ENCODE assay signal across 8 cellular contexts in the genomic region with DNA sequence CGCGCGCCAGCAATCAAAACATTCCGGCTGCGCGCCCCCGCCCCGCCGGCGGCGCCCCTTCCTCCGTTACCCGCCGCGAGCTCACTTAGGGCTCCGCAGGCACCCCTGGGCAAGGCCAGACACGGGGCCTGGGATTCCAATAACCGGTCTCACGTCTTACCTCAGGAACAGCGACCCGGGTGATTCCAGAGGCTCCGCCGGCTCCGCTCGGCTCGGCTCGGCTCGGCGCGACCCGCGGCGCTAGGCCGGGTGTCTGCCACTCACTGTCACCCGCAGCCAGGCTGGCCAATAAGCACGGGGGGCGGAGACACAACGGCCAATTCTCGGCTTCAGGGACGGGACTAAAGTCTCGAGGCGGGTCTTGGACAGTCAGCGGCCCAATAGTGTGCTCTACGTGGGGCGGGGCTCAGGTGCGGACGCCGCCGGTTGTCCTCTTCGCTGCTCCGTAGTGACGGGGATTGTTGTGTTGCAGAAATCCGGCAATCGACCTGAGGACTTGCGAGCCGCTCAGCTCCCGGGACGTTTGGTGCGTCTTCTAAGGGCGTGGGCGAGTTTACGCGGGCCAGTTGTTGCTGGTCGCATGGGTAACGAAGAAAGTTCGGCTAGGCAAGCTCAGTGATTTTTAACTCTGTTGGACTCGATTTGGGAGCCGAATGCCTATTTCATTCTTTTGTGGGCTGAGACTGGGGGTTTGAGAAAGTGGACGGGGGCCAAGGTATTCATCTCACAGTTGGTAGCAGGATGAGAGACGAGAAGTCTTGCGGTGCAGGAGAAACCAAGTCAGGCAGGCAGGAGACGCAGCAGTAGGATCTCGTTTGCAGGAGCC. TPM values are rescaled to one million over a fixed set of nuclear protein-coding genes. Genes with fewer than 3 reads are reported as not detected.
A peak's percentile ranks its signal among the peaks of the same experiment; 100 is the strongest.
DNase-seq lines count a peak whose midpoint lies in the region; ATAC-seq, FAIRE-seq and TF ChIP-seq lines count a peak whose summit lies in the region.

Gene ANKZF1, plus strand, starts transcription at position 432 of the 826 bp plus-strand sequence. CDS start 452 bp downstream, outside the sequence.
A gene with protein sequence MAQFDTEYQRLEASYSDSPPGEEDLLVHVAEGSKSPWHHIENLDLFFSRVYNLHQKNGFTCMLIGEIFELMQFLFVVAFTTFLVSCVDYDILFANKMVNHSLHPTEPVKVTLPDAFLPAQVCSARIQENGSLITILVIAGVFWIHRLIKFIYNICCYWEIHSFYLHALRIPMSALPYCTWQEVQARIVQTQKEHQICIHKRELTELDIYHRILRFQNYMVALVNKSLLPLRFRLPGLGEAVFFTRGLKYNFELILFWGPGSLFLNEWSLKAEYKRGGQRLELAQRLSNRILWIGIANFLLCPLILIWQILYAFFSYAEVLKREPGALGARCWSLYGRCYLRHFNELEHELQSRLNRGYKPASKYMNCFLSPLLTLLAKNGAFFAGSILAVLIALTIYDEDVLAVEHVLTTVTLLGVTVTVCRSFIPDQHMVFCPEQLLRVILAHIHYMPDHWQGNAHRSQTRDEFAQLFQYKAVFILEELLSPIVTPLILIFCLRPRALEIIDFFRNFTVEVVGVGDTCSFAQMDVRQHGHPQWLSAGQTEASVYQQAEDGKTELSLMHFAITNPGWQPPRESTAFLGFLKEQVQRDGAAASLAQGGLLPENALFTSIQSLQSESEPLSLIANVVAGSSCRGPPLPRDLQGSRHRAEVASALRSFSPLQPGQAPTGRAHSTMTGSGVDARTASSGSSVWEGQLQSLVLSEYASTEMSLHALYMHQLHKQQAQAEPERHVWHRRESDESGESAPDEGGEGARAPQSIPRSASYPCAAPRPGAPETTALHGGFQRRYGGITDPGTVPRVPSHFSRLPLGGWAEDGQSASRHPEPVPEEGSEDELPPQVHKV (minus strand): TSS at position 262 of the 826 bp plus-strand sequence. CDS start 1,612 bp downstream, outside the sequence.

- peaks cover 36% of the 10 kb centered on the region for H3K36me3 Mint-ChIP-seq in endothelial cell (ENCODE audit: low read depth, unreplicated experiment)

- H3K9me3 ChIP-seq in OCI-LY7 (ENCODE audit: low read length): no peaks in the 10 kb centered on the region

- H3K27ac ChIP-seq in OCI-LY7 (ENCODE audit: low read depth, low read length, poor library complexity, severe bottlenecking): peak within 1 kb of the TSS; percentile 76

- peak within 1 kb of the TSS; percentile 99 for H3K27ac Mint-ChIP-seq in endothelial cell (ENCODE audit: unreplicated experiment)

- peak; percentile 92 for ATAC-seq in GM21526 (IDR thresholded peaks at IDR 0.05; ENCODE audit: low FRiP score, unreplicated experiment)

- TF ChIP-seq CTCF in D721Med (IDR thresholded peaks at IDR 0.05; ENCODE audit: insufficient read depth, missing control alignments) (no peak), OCI-LY7 (conservative IDR thresholded peaks at IDR 0.05; ENCODE audit: low read length) (no peak), endothelial cell (IDR thresholded peaks at IDR 0.05; ENCODE audit: unreplicated experiment) (no peak)

- DNase-seq in D721Med (ENCODE audit: insufficient read length, low spot score) (peak; percentile 100), HuH-7.5 (ENCODE audit: low spot score) (peak; percentile 98), OCI-LY7 (ENCODE audit: low spot score) (peak; percentile 99), activated T-cell treated with anti-CD3 and anti-CD28 coated beads for 1 hour (ENCODE audit: low read depth) (peak; percentile 96), endothelial cell (ENCODE audit: low spot score) (peak; percentile 95), midbrain (lab: John Stamatoyannopoulos, UW) (peak; percentile 99)
- peak; percentile 95 for DNase-seq in stimulated activated CD8-positive, alpha-beta memory T cell treated with anti-CD3 and anti-CD28 coated beads, Interleukin-2, amount 100 ng/mL, for 1 hour (ENCODE audit: low read depth in 2 of 2)

- peak within 1 kb of the TSS; percentile 99 for H3K4me2 ChIP-seq in OCI-LY7 (ENCODE audit: low read length)

- H2AFZ ChIP-seq in OCI-LY7 (ENCODE audit: low read length): peak within 1 kb of the TSS; percentile 42; the same call in 1 of the 2 replicates

- no peaks in the 10 kb centered on the region for H3K9me3 Mint-ChIP-seq in endothelial cell (ENCODE audit: unreplicated experiment)

- peaks cover 16% of the 10 kb centered on the region for H3K4me1 ChIP-seq in OCI-LY7 (ENCODE audit: insufficient read depth, low read length, poor library complexity, severe bottlenecking)

- peaks cover 22% of the 10 kb centered on the region for H3K4me1 Mint-ChIP-seq in endothelial cell (ENCODE audit: unreplicated experiment)

- POLR2A ChIA-PET in OCI-LY7 (lab: Charles Lee): interaction anchor here (0.5 to 6.0 kb wide), 13 partner anchors 9 to 167 kb away, joined by 3 to 28 read pairs (median 3); partner anchors contain the start of genes CNPPD1, DNPEP, GLB1L and STK16

- peak within 1 kb of the TSS; percentile 87 for H3K4me3 ChIP-seq in OCI-LY7 (ENCODE audit: low read depth, low read length, poor library complexity, severe bottlenecking)

- H3K4me3 Mint-ChIP-seq in endothelial cell (ENCODE audit: unreplicated experiment): peak within 1 kb of the TSS; percentile 100

- CTCF ChIA-PET in OCI-LY7 (lab: Charles Lee; ENCODE audit: unreplicated experiment): interaction anchor here (0.6 kb wide), 1 partner anchor 10 kb away, joined by 5 read pairs; no protein-coding TSS in a partner anchor

- BruUV-seq in OCI-LY7 (replicated peaks; lab: Mats Ljungman, UMichigan): no TSS peak

- intact Hi-C loops in OCI-LY7 (cut with micrococcal nuclease; ENCODE audit: unreplicated experiment): loop anchor here (1.0 kb wide), 6 partner anchors 20 to 159 kb away; partner anchors contain the start of genes DNAJB2, NHEJ1, RETREG2 and ZFAND2B

- H3K79me2 ChIP-seq in OCI-LY7 (ENCODE audit: insufficient read depth, low read depth, low read length): peaks cover 19% of the 10 kb centered on the region; the same call in 1 of the 2 replicates

- peaks cover 5% of the 10 kb centered on the region for H3K27me3 Mint-ChIP-seq in endothelial cell (ENCODE audit: unreplicated experiment)

- H4K20me1 ChIP-seq in OCI-LY7 (ENCODE audit: insufficient read depth, low read length): no peaks in the 10 kb centered on the region

- peaks cover 51% of the 10 kb centered on the region for H3K36me3 ChIP-seq in OCI-LY7 (ENCODE audit: insufficient read depth, low read length)

- H3K9me2 ChIP-seq in OCI-LY7 (ENCODE audit: insufficient read depth, low read length): no peaks in the 10 kb centered on the region

- FAIRE-seq in D721Med (lab: Jason Lieb, UNC): no peak

RNA-seq across cellular contexts. Expression of gene ANKZF1, which starts in this region (rescaled TPM):
- 57.8 and 91.0 TPM in 2 replicates for total RNA-seq in OCI-LY7 (2014; rRNA removed; shearing (Covaris generic))
- total RNA-seq in OCI-LY7 (2022) (73.2 and 82.4 TPM in 2 replicates), endothelial cell (ENCODE audit: unreplicated experiment) (43.8 TPM)

RNA-seq across cellular contexts. Expression of the second gene that starts in this region (rescaled TPM):
- total RNA-seq in OCI-LY7 (2014; rRNA removed; shearing (Covaris generic)): 22.2 and 27.7 TPM in 2 replicates
- total RNA-seq in OCI-LY7 (2022) (23.4 and 27.3 TPM in 2 replicates), endothelial cell (ENCODE audit: unreplicated experiment) (48.5 TPM)

Comparison
In these comparisons a context has a peak if more than half of its experiments do, and no peak if none do; other contexts are left out.
1. Peak in every context shown above with its lines: DNase-seq, ATAC-seq, H3K4me3 ChIP-seq and H3K27ac ChIP-seq.